ENCODE assay signal across 6 cellular contexts in the genomic region with DNA sequence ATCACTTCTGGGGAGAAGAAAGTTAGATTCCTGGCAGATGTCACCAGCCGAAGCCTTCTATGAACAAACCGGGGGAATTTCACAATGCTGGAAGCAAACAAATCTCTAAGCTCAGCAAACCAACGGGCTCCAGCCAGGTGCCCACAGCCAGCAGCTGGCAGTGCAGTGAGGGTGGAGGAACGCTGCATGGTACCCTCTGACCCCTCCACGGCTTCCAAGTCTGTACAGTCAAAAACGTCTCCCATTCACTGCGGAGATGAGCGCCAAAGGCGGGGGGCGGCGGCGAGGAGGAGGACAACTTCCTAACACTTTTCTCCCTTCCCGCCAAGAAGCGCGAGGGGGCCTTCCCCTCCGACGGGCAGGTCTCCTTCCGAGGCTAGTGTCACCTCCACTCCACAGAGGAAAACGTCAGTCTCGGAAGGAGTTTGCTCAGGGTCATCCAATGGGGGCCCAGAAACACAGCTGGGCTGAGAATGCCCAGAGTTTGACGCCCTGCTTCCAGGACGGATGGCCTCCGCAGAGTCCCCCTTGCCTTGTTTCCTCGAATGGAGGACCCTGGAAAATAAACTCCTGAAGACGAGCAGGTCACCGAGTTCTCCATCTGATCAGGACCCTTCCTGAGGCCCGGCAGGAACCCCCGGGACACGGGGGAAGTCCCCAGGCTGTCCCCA. TPM values are rescaled to one million over a fixed set of nuclear protein-coding genes. Genes with fewer than 3 reads are reported as not detected.
DNase-seq lines count a peak whose midpoint lies in the region; ATAC-seq and TF ChIP-seq lines count a peak whose summit lies in the region.

No MANE protein-coding gene starts in this region.

- peak overlapping the region; percentile 99 for H3K27ac ChIP-seq in C4-2B

- H3K9me3 Mint-ChIP-seq in IgD-negative memory B cell (no peaks in the 10 kb centered on the region), chondrocyte (ENCODE audit: low read depth) (no peaks in the 10 kb centered on the region), osteocyte (ENCODE audit: unreplicated experiment) (no peaks in the 10 kb centered on the region)

- no peaks in the 10 kb centered on the region for H3K27me3 Mint-ChIP-seq in IgD-negative memory B cell
- H3K27me3 Mint-ChIP-seq in chondrocyte (ENCODE audit: low read depth) = no peaks in the 10 kb centered on the region
- no peaks in the 10 kb centered on the region for H3K27me3 Mint-ChIP-seq in osteocyte (ENCODE audit: unreplicated experiment)

- H3K27ac Mint-ChIP-seq in IgD-negative memory B cell (peak overlapping the region; percentile 82 to 93 (median 90)), chondrocyte (ENCODE audit: unreplicated experiment) (peak overlapping the region; percentile 90), osteocyte (ENCODE audit: unreplicated experiment) (peak overlapping the region; percentile 73)

- peaks cover 15 to 22% (median 20%) of the 10 kb centered on the region in 3 donors for H3K4me1 Mint-ChIP-seq in IgD-negative memory B cell
- H3K4me1 Mint-ChIP-seq in chondrocyte (ENCODE audit: low read depth) = peaks cover 47% of the 10 kb centered on the region
- peaks cover 42% of the 10 kb centered on the region for H3K4me1 Mint-ChIP-seq in osteocyte (ENCODE audit: unreplicated experiment)

- H3K4me3 Mint-ChIP-seq in IgD-negative memory B cell (peak overlapping the region; percentile 81 to 93 (median 92)), chondrocyte (ENCODE audit: unreplicated experiment) (peak overlapping the region; percentile 86), osteocyte (ENCODE audit: unreplicated experiment) (peak overlapping the region; percentile 75)

- H3K36me3 Mint-ChIP-seq in IgD-negative memory B cell (no peaks in the 10 kb centered on the region), chondrocyte (ENCODE audit: low read depth) (no peaks in the 10 kb centered on the region), osteocyte (ENCODE audit: unreplicated experiment) (no peaks in the 10 kb centered on the region)

- TF ChIP-seq CTCF in C4-2B (conservative IDR thresholded peaks at IDR 0.05) (no peak), chondrocyte (IDR thresholded peaks at IDR 0.05) (no peak), osteocyte (IDR thresholded peaks at IDR 0.05) (no peak)

- DNase-seq in chondrocyte (ENCODE audit: low spot score) (no peak), osteocyte (ENCODE audit: extremely low spot score, unreplicated experiment) (no peak), mesenteric fat pad (ENCODE audit: low spot score) (no peak)

- no peak for ATAC-seq in activated CD4-positive, CD25-positive, alpha-beta regulatory T cell treated with anti-CD3 and anti-CD28 coated beads, Interleukin-2, amount 50 U/mL, for 24 hours

RNA-seq across cellular contexts. Expression of a gene that starts 0.9 kb away (rescaled TPM):
- 11.0 TPM for polyA plus RNA-seq in IgD-negative memory B cell
- 39.0 to 43.4 TPM (median 41.7 TPM) in 3 replicates for total RNA-seq in chondrocyte
- total RNA-seq in osteocyte = 45.4 and 46.9 TPM in 2 replicates
- 50.5 TPM for total RNA-seq in mesenteric fat pad

RNA-seq across cellular contexts. Expression of a gene that starts 10.8 kb away (rescaled TPM):
- polyA plus RNA-seq in IgD-negative memory B cell = not detected
- total RNA-seq in chondrocyte = 1.1 to 3.7 TPM (median 2.5 TPM) in 3 replicates
- total RNA-seq in osteocyte = 4.1 and 4.4 TPM in 2 replicates
- total RNA-seq in mesenteric fat pad = 0.58 TPM

RNA-seq across cellular contexts. Expression of a gene that starts 17.9 kb away (rescaled TPM):
- polyA plus RNA-seq in IgD-negative memory B cell = not detected
- total RNA-seq in chondrocyte = 61.5 to 89.4 TPM (median 87.0 TPM) in 3 replicates
- 143 and 146 TPM in 2 replicates for total RNA-seq in osteocyte
- 238 TPM for total RNA-seq in mesenteric fat pad

RNA-seq across cellular contexts. Expression of a gene that starts 19.0 kb away (rescaled TPM):
- 4.9 TPM for polyA plus RNA-seq in IgD-negative memory B cell
- 0.39 to 0.74 TPM (median 0.67 TPM) in 3 replicates for total RNA-seq in chondrocyte
- 0.57 and 0.91 TPM in 2 replicates for total RNA-seq in osteocyte
- total RNA-seq in mesenteric fat pad = not detected

RNA-seq across cellular contexts. Expression of a gene that starts 24.8 kb away (rescaled TPM):
- 39.0 TPM for polyA plus RNA-seq in IgD-negative memory B cell
- total RNA-seq in chondrocyte (17.0 to 19.7 TPM (median 17.5 TPM) in 3 replicates), osteocyte (21.2 and 24.7 TPM in 2 replicates), mesenteric fat pad (15.7 TPM)
